Comparison of ENCODE assay signal across 21 cellular contexts in genomic region chr14:33271891-33272290, GRCh38.
"Had no signal": no experiment of that assay in that cellular context is flagged by ENCODE, and none has a peak within 500 bp of the region (broad histone marks: within the 10 kb centered on the region; RNA-seq: fewer than 3 reads in every experiment).

No MANE protein-coding gene starts in this region.

- H3K27ac ChIP-seq: RWPE1 had no signal

- DNase-seq: IMR-90, Karpas-422, KG1, MM.1S, NCI-H1092 treated with DMSO at 0.1 percent for 48 hours, NCI-H1436, NCI-H1694, NCI-H187 treated with DMSO at 0.1 percent for 48 hours, NCI-H2029 treated with DMSO at 0.1 percent for 48 hours, NCI-H2171, NCI-H446, NCI-H510A, NCI-H524 treated with DMSO at 0.1 percent for 48 hours, NCI-H69, NCI-H774, PC-3, SHP77, SK-N-SH had no signal

- ATAC-seq: HepG2, Panc1, PC-3 had no signal

- H3K9ac ChIP-seq: SK-N-SH had no signal

- H3K4me2 ChIP-seq: SK-N-SH had no signal

- H3K9me3 ChIP-seq: SK-N-SH had no signal
